Comparison of ENCODE assay signal across 8 cellular contexts in the genomic region with DNA sequence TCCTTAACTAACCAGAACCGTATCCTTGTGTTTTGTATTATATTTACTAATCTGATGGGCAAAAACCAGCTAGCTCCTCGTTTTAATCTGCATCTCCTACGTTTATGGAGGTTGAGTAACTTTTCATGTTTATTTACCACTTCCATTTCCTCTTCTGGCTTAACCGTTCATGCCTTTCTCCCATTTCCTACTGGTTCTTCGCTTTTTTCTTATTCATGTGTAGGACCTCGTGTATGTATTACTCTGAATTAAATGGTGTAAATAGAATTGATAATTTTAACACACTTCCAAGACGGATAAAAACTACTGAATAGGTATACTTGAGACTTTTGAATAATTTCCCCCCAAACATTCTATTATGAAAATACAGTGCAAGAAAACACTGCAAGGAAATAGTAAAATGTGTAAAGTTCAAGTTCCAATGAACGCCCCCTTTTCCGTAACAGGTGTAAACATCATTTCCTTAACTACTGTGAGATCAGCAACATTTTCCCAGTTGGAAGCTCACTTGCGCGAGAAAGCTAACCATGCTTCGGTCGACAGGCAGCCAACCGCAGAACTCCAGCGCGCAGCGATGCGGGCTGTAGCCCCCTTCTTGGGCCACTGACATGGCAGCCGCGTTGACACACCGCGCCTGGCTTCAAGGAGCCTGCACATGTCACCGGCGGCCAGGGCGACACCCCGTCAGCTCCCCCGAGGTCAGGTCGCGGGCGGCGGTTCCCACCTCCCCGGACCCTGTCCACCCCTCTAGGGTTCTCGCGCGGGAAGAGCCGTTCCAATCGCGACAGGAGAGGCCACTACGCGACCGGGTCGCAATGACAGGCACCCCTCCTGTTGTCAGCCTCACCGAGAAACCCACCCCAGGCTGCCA. TPM values are rescaled to one million over a fixed set of nuclear protein-coding genes. Genes with fewer than 3 reads are reported as not detected.
DNase-seq lines count a peak whose midpoint lies in the region; ATAC-seq and TF ChIP-seq lines count a peak whose summit lies in the region.

No MANE protein-coding gene starts in this region.

- peak overlapping the region; percentile 89 for H3K4me3 Mint-ChIP-seq in activated naive CD8-positive, alpha-beta T cell treated with anti-CD3 and anti-CD28 coated beads, Interleukin-2, amount 10 ng/mL, durations not matched to agents 7 days and 5 days

- 1 to 2% methylated on average over 43 of the region's 43 CpGs for WGBS in heart right ventricle, 2 donors
- 2% methylated on average over 43 of the region's 43 CpGs for WGBS in prostate gland

- H3K27me3 ChIP-seq in heart right ventricle, result no peaks in the 10 kb centered on the region
- H3K27me3 ChIP-seq in prostate gland (replicated peaks; ENCODE audit: insufficient read depth), result no peaks in the 10 kb centered on the region

- H3K27ac ChIP-seq in heart right ventricle, result peak overlapping the region; percentile 77 to 99 (median 94)
- H3K27ac ChIP-seq in prostate gland, result peak overlapping the region; percentile 92 to 95

- no peaks in the 10 kb centered on the region for H3K9me3 ChIP-seq in heart right ventricle
- no peaks in the 10 kb centered on the region for H3K9me3 ChIP-seq in prostate gland

- no peaks in the 10 kb centered on the region for H3K9me3 Mint-ChIP-seq in activated naive CD8-positive, alpha-beta T cell treated with anti-CD3 and anti-CD28 coated beads, Interleukin-2, amount 10 ng/mL, durations not matched to agents 7 days and 5 days

- H3K4me3 ChIP-seq in heart right ventricle (peak overlapping the region; percentile 71 to 98 (median 94)), prostate gland (peak overlapping the region; percentile 94 to 98)

- no peaks in the 10 kb centered on the region for H3K36me3 ChIP-seq in heart right ventricle
- H3K36me3 ChIP-seq in prostate gland, result no peaks in the 10 kb centered on the region

- intact Hi-C loops in heart right ventricle (cut with DNase I), result loop anchor here in 1 of 10 donors (5.0 kb wide), 1 partner anchor 403 kb away; a partner anchor contains a TSS
- intact Hi-C loops in prostate gland (cut with DNase I), result loop anchor here (5.0 kb wide), 1 partner anchor 403 kb away; a partner anchor contains a TSS

- POLR2A ChIA-PET in activated naive CD8-positive, alpha-beta T cell treated with anti-CD3 and anti-CD28 coated beads, Interleukin-2, amount 10 ng/mL, durations not matched to agents 7 days and 5 days (lab: Charles Lee), result interaction anchor here (1.0 to 2.5 kb wide), 4 partner anchors 8 to 702 kb away, joined by 3 to 11 read pairs (median 3); a partner anchor contains a TSS

- DNase-seq in 8988T (peak; percentile 13), RPMI7951 (ENCODE audit: low read depth) (peak; percentile 20), heart right ventricle (peak in 1 of 2 donors; percentile 46), prostate gland (ENCODE audit: low spot score) (no peak), amniotic stem cell (lab: John Stamatoyannopoulos, UW) (no peak)
- DNase-seq in activated naive CD8-positive, alpha-beta T cell treated with anti-CD3 and anti-CD28 coated beads, Interleukin-2, amount 10 ng/mL, durations not matched to agents 7 days and 5 days, result peak; percentile 71

- TF ChIP-seq POLR2A in prostate gland (IDR thresholded peaks at IDR 0.05), result no peak

- peak overlapping the region; percentile 82 for H3K27ac Mint-ChIP-seq in activated naive CD8-positive, alpha-beta T cell treated with anti-CD3 and anti-CD28 coated beads, Interleukin-2, amount 10 ng/mL, durations not matched to agents 7 days and 5 days

- peaks cover 27% of the 10 kb centered on the region for H3K4me1 Mint-ChIP-seq in activated naive CD8-positive, alpha-beta T cell treated with anti-CD3 and anti-CD28 coated beads, Interleukin-2, amount 10 ng/mL, durations not matched to agents 7 days and 5 days

- peaks cover 4% of the 10 kb centered on the region for H3K36me3 Mint-ChIP-seq in activated naive CD8-positive, alpha-beta T cell treated with anti-CD3 and anti-CD28 coated beads, Interleukin-2, amount 10 ng/mL, durations not matched to agents 7 days and 5 days

- H3K4me1 ChIP-seq in heart right ventricle (peaks cover 0 to 47% (median 20%) of the 10 kb centered on the region in 9 donors), prostate gland (replicated peaks) (peaks cover 3% of the 10 kb centered on the region)

- ATAC-seq in GM18868 (IDR thresholded peaks at IDR 0.05; ENCODE audit: unreplicated experiment) (peak; percentile 7), HG03196 (IDR thresholded peaks at IDR 0.05; ENCODE audit: unreplicated experiment) (peak; percentile 12), heart right ventricle (peak; percentile 3 to 61 (median 10))
- peak; percentile 3 for ATAC-seq in activated naive CD8-positive, alpha-beta T cell treated with anti-CD3 and anti-CD28 coated beads, Interleukin-2, amount 10 ng/mL, durations not matched to agents 7 days and 5 days (ENCODE audit: low read depth)

- no peak for TF ChIP-seq CTCF in heart right ventricle (IDR thresholded peaks at IDR 0.05)
- TF ChIP-seq CTCF in prostate gland (IDR thresholded peaks at IDR 0.05), result no peak

- peaks cover 10% of the 10 kb centered on the region for H3K27me3 Mint-ChIP-seq in activated naive CD8-positive, alpha-beta T cell treated with anti-CD3 and anti-CD28 coated beads, Interleukin-2, amount 10 ng/mL, durations not matched to agents 7 days and 5 days

RNA-seq across cellular contexts. Expression of a gene that starts 0.8 kb away (rescaled TPM):
- total RNA-seq in RPMI7951 (2014; rRNA removed; shearing (Covaris generic)), result 40.6 and 45.7 TPM in 2 replicates
- 10 to 100 TPM; 18.8 to 29.9 TPM for total RNA-seq in activated naive CD8-positive, alpha-beta T cell treated with anti-CD3 and anti-CD28 coated beads, Interleukin-2, amount 10 ng/mL, durations not matched to agents 7 days and 5 days
- total RNA-seq in heart right ventricle (10 to 100 TPM; 12.1 to 26.8 (median 18.4) TPM), prostate gland (10 to 100 TPM; 31.1 to 55.3 TPM)
- 10 to 100 TPM in 1 of 2 donors, 1 to 10 TPM in 1; 7.8 to 10.9 TPM for polyA plus RNA-seq in heart right ventricle

Comparison
In these comparisons a context has a peak if more than half of its experiments do, and no peak if none do; other contexts are left out.
1. DNase-seq: peak in 8988T (single experiment), RPMI7951 (single experiment) and activated naive CD8-positive, alpha-beta T cell treated with anti-CD3 and anti-CD28 coated beads, Interleukin-2, amount 10 ng/mL, durations not matched to agents 7 days and 5 days (single experiment); none in prostate gland (single experiment) and amniotic stem cell (single experiment).
2. Peak in every context shown above with its lines, with median percentiles within 50 percentile points of each other: ATAC-seq.